8 cellular contexts compared by ENCODE assay signal in the genomic region with DNA sequence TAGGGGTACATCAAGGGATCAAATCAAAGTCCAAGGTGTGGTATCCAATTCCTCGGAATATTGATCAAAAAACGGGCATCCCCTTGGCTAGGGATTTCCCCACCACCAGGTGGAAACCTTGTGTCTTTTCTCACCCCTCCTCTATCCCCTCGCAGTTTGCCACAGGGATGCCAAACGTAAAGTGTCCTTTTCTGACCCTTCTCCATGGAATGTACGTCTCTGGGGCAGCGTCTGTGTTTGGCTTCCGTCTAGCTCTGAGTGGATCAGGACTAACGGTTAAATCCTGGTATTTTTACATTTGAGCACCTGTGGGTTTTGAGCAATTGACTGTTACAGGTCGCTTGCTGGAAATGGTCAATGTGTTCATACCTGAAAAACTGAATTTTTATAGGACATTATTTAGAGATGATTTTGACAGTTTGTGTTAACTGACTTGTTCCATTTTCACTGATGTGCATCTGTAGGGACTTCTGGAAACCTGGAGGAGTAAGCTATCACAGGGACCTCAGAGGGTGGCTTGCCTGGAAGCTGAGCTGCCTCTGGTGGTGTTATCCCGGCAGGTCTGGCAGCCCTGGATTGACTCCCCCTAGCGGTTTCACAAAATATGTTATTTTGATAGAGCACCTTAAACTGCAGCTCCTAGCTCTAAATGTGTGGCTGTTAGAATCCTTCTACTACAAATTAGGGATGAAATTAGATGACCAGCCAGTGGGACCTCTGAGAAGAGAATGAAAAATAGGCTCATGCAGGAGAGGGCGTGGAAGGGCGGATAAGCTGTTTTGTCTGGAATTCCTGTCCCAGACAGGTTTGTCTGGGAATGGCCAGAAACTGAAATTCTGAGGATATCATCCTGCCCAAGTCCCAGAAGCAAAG. TPM values are rescaled to one million over a fixed set of nuclear protein-coding genes. Genes with fewer than 3 reads are reported as not detected.
DNase-seq lines count a peak whose midpoint lies in the region; ATAC-seq, FAIRE-seq and TF ChIP-seq lines count a peak whose summit lies in the region.

No MANE protein-coding gene starts in this region.

- H3K36me3 Mint-ChIP-seq in T-helper 17 cell (ENCODE audit: low read depth) = no peaks in the 10 kb centered on the region

- FAIRE-seq in islet of Langerhans (lab: Jason Lieb, UNC) = peak; percentile 84

- peak; percentile 79 for ATAC-seq in GM18502 (IDR thresholded peaks at IDR 0.05; ENCODE audit: poor library complexity, unreplicated experiment)
- ATAC-seq in HG02970 (IDR thresholded peaks at IDR 0.05; ENCODE audit: low FRiP score, unreplicated experiment) = peak; percentile 47
- peak; percentile 86 for ATAC-seq in T-helper 17 cell

- DNase-seq in ACHN (peak; percentile 85), NCI-H1694 treated with DMSO at 0.1 percent for 48 hours (lab: John Stamatoyannopoulos, UW) (peak; percentile 79), T-helper 17 cell (peak; percentile 10 to 30 (median 18)), cardiac fibroblast (ENCODE audit: low read depth in 2 of 2) (peak; percentile 84 to 85)
- DNase-seq in stimulated activated CD4-positive, alpha-beta T cell treated with anti-CD3 and anti-CD28 coated beads, Interleukin-2, amount 100 ng/mL, for 4 hours (ENCODE audit: low read depth) = peak; percentile 29

- in situ Hi-C loops in ACHN (cut with HindIII; ENCODE audit: low pct_ligation_motif_present, low pct_unique_long_range_greater_than_20kb, low sequenced_read_pairs) = no loop called here

- peak overlapping the region in 1 of 2 donors; percentile 8 for H3K4me3 ChIP-seq in cardiac fibroblast (replicated peaks in 1 of 2; ENCODE audit: low read depth in 2 of 2, low read length in 2 of 2)

- peak overlapping the region; percentile 88 for H3K4me3 Mint-ChIP-seq in T-helper 17 cell

- peaks cover 21% of the 10 kb centered on the region for H3K4me1 Mint-ChIP-seq in T-helper 17 cell

- peak overlapping the region; percentile 96 for H3K27ac Mint-ChIP-seq in T-helper 17 cell

- peaks cover 38% of the 10 kb centered on the region for H3K27me3 Mint-ChIP-seq in T-helper 17 cell

- no peaks in the 10 kb centered on the region for H3K9me3 ChIP-seq in T-helper 17 cell (ENCODE audit: control insufficient read depth, low read length, poor library complexity, severe bottlenecking)

- peak; percentile 96 for TF ChIP-seq CTCF in cardiac fibroblast (IDR thresholded peaks at IDR 0.05; ENCODE audit: low read depth, low read length)

RNA-seq across cellular contexts. Expression of gene MGST2, which starts 8.8 kb away (rescaled TPM):
- total RNA-seq in T-helper 17 cell = 1 to 10 TPM; 1.6 to 3.1 TPM

Comparison
In these comparisons a context has a peak if more than half of its experiments do, and no peak if none do; other contexts are left out.
1. DNase-seq: peak in every context shown above with its lines; median percentile 85 in ACHN; 84 in cardiac fibroblast; 79 in NCI-H1694 treated with DMSO at 0.1 percent for 48 hours; 29 in stimulated activated CD4-positive, alpha-beta T cell treated with anti-CD3 and anti-CD28 coated beads, Interleukin-2, amount 100 ng/mL, for 4 hours; 18 in T-helper 17 cell.